Comparison of ENCODE assay signal across 35 cellular contexts in genomic region chr4:1618438-1618837, GRCh38.
"Had no signal": no experiment of that assay in that cellular context is flagged by ENCODE, and none has a peak within 500 bp of the region (broad histone marks: within the 10 kb centered on the region; RNA-seq: fewer than 3 reads in every experiment).

No MANE protein-coding gene starts in this region.

- H3K36me3 ChIP-seq: MG63 had no signal

- H3K4me3 ChIP-seq: MG63 had no signal

- H3K9me3 ChIP-seq: MG63 had no signal

- H3K27ac ChIP-seq: KMS-11 had no signal

- DNase-seq: Karpas-422, Kasumi-1, MG63, MM.1S, MV-4-11, NCI-H1048, NCI-H1092, NCI-H1092 treated with DMSO at 0.1 percent for 48 hours, NCI-H1105, NCI-H1105 treated with DMSO at 0.1 percent for 48 hours, NCI-H1417, NCI-H1417 treated with DMSO at 0.1 percent for 48 hours, NCI-H1436, NCI-H1436 treated with DMSO at 0.1 percent for 48 hours, NCI-H146, NCI-H1694, NCI-H1694 treated with DMSO at 0.1 percent for 48 hours, NCI-H187, NCI-H187 treated with DMSO at 0.1 percent for 48 hours, NCI-H1930, NCI-H2029, NCI-H2029 treated with DMSO at 0.1 percent for 48 hours, NCI-H2081, NCI-H2081 treated with DMSO at 0.1 percent for 48 hours, NCI-H2107, NCI-H2171, NCI-H2171 treated with DMSO at 0.1 percent for 48 hours, NCI-H2227 treated with DMSO at 0.1 percent for 48 hours, NCI-H226, NCI-H345, NCI-H446, NCI-H446 treated with DMSO at 0.1 percent for 48 hours, NCI-H510A, NCI-H510A treated with DMSO at 0.1 percent for 48 hours had no signal

- H3K27me3 ChIP-seq: MG63 had no signal

- H3K9ac ChIP-seq: KMS-11 had no signal

- H3K4me2 ChIP-seq: KMS-11 had no signal
